Comparison of ENCODE assay signal across 17 cellular contexts in the genomic region with DNA sequence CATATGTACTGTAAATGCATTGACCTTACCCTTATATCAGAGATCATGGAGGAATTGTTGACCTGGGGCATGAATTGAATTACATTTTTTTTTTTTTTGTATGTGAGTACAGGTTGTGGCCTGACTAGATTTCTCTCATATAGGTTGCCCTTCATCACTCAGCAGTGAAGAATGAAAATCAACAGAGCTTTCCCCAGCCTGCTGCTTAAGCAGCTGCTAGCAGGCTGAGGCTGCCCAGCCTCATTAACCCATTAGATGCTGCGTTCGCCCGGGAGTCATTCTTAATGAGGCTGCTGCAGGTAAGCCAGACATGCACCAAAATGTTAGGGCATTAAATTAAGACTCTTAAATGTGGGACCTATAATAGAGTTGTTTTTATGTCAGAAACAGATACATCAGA.
"Had no signal": no experiment of that assay in that cellular context is flagged by ENCODE, and none has a peak within 500 bp of the region (broad histone marks: within the 10 kb centered on the region; RNA-seq: fewer than 3 reads in every experiment).

No MANE protein-coding gene starts in this region.

- H3K4me1 Mint-ChIP-seq: activated B cell treated with CpG ODN at 0.5 μM for 24 hours; activated naive CD4-positive, alpha-beta T cell treated with anti-CD3 and anti-CD28 coated beads, Interleukin-2, amount 50 U/mL, for 24 hours; immature natural killer cell had no signal

- H3K36me3 ChIP-seq: adrenal gland, transverse colon, vagina had no signal

- H3K9me3 Mint-ChIP-seq: activated B cell treated with CpG ODN at 0.5 μM for 24 hours; activated CD8-positive, alpha-beta T cell treated with anti-CD3 and anti-CD28 coated beads for 36 hours; activated naive CD4-positive, alpha-beta T cell treated with anti-CD3 and anti-CD28 coated beads, Interleukin-2, amount 50 U/mL, for 24 hours; immature natural killer cell; nephron had no signal

- H3K27me3 ChIP-seq: adrenal gland, transverse colon, vagina had no signal

- H3K27ac ChIP-seq: adrenal gland, dorsolateral prefrontal cortex, transverse colon, vagina had no signal

- H3K4me1 ChIP-seq: adrenal gland, transverse colon, vagina had no signal

- DNase-seq: activated B cell treated with CpG ODN at 0.5 μM for 24 hours; activated CD4-positive, alpha-beta T cell treated with anti-CD3 and anti-CD28 coated beads for 48 hours; activated CD8-positive, alpha-beta T cell treated with anti-CD3 and anti-CD28 coated beads for 36 hours; activated effector memory CD4-positive, alpha-beta T cell treated with anti-CD3 and anti-CD28 coated beads, Interleukin-2, amount 50 U/mL, for 16 hours; activated T-cell treated with anti-CD3 and anti-CD28 coated beads, Interleukin-2, amount 50 U/mL, for 48 hours; adrenal gland; dorsolateral prefrontal cortex; hypothalamus; immature natural killer cell; right cardiac atrium; stimulated activated naive CD8-positive, alpha-beta T cell treated with anti-CD3 and anti-CD28 coated beads, Interleukin-15, Interleukin-2, amounts not matched to agents 100 U/mL and 50 U/mL, for 24 hours; transverse colon had no signal

- ATAC-seq: activated CD8-positive, alpha-beta T cell treated with anti-CD3 and anti-CD28 coated beads for 36 hours; esophagus mucosa; right cardiac atrium; stimulated activated naive CD8-positive, alpha-beta T cell treated with anti-CD3 and anti-CD28 coated beads, Interleukin-15, Interleukin-2, amounts not matched to agents 100 U/mL and 50 U/mL, for 24 hours had no signal

- H3K27ac Mint-ChIP-seq: activated B cell treated with CpG ODN at 0.5 μM for 24 hours; activated CD8-positive, alpha-beta T cell treated with anti-CD3 and anti-CD28 coated beads for 36 hours; activated naive CD4-positive, alpha-beta T cell treated with anti-CD3 and anti-CD28 coated beads, Interleukin-2, amount 50 U/mL, for 24 hours; immature natural killer cell; nephron; progenitor cell of endocrine pancreas had no signal

- H3K4me3 Mint-ChIP-seq: activated B cell treated with CpG ODN at 0.5 μM for 24 hours; activated CD8-positive, alpha-beta T cell treated with anti-CD3 and anti-CD28 coated beads for 36 hours; activated naive CD4-positive, alpha-beta T cell treated with anti-CD3 and anti-CD28 coated beads, Interleukin-2, amount 50 U/mL, for 24 hours; immature natural killer cell; nephron had no signal

- H3K4me3 ChIP-seq: adrenal gland, dorsolateral prefrontal cortex, transverse colon, vagina had no signal

- H3K36me3 Mint-ChIP-seq: activated naive CD4-positive, alpha-beta T cell treated with anti-CD3 and anti-CD28 coated beads, Interleukin-2, amount 50 U/mL, for 24 hours; immature natural killer cell had no signal
